8 cellular contexts compared by ENCODE assay signal in the genomic region with DNA sequence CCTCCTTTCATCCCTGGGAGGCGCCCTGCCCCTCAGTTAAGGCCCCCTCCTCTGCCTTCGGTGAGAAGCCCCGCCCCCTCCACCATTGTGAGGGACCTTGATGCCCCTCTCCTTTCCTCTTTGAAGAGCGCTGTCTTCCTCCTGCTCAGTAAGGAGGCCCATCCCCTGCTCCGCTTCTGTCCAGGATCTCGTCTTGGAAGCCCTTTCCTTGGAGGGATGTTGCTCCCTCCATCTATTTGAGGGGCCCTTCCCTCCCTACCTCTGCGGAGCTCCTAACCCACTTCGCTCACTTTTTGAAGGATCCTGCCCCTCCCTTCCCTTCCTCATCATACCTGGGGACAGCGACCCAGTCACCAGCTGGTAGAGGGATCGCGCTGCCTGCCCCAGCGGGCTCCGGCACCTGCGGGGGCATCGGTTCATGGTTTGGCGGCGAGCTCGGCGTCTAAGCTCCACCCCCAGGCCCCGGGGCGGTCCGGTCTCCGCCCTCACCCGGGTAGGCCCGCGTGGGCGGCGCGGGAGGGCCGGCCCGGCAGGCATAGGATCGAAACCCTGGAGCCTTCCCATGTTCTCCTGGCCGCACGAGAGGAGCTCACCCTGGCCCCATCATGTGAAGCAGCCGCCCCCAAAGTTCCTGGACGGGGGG. TPM values are rescaled to one million over a fixed set of nuclear protein-coding genes. Genes with fewer than 3 reads are reported as not detected.
DNase-seq lines count a peak whose midpoint lies in the region; ATAC-seq and TF ChIP-seq lines count a peak whose summit lies in the region.

No MANE protein-coding gene starts in this region.

- TF ChIP-seq POLR2A in gastrocnemius medialis (IDR thresholded peaks at IDR 0.05), result no peak

- ATAC-seq in GM21390 (IDR thresholded peaks at IDR 0.05; ENCODE audit: unreplicated experiment) (peak; percentile 38), right cardiac atrium (peak; percentile 34 to 53), gastrocnemius medialis (no peak), HG03442 (IDR thresholded peaks at IDR 0.05; ENCODE audit: unreplicated experiment) (no peak)
- peak; percentile 17 for ATAC-seq in activated naive CD8-positive, alpha-beta T cell treated with anti-CD3 and anti-CD28 coated beads, Interleukin-2, amount 50 U/mL, for 24 hours

- DNase-seq in RPMI8226 (peak; percentile 69), right cardiac atrium (peak; percentile 51 to 78 (median 77)), gastrocnemius medialis (no peak), NOMO-1 treated with dmso at 0.1 percent for 144 hours (lab: John Stamatoyannopoulos, UW; ENCODE audit: unreplicated experiment) (no peak), SKM-1 (lab: John Stamatoyannopoulos, UW; ENCODE audit: unreplicated experiment) (no peak)
- peak; percentile 70 for DNase-seq in activated naive CD8-positive, alpha-beta T cell treated with anti-CD3 and anti-CD28 coated beads, Interleukin-2, amount 50 U/mL, for 24 hours

- H3K4me3 Mint-ChIP-seq in activated naive CD8-positive, alpha-beta T cell treated with anti-CD3 and anti-CD28 coated beads, Interleukin-2, amount 50 U/mL, for 24 hours, result peak overlapping the region; percentile 67

- H3K9me3 ChIP-seq in right cardiac atrium (ENCODE audit: control insufficient read depth, low read length) (no peaks in the 10 kb centered on the region), gastrocnemius medialis (no peaks in the 10 kb centered on the region)

- H3K4me1 ChIP-seq in right cardiac atrium (ENCODE audit: control insufficient read depth, insufficient read depth, low read length), result no peaks in the 10 kb centered on the region
- H3K4me1 ChIP-seq in gastrocnemius medialis, result peaks cover 18 to 39% of the 10 kb centered on the region in 2 donors

- 11% methylated on average over 36 of the region's 36 CpGs for WGBS in right cardiac atrium

- no peak overlapping the region for H3K27ac Mint-ChIP-seq in activated naive CD8-positive, alpha-beta T cell treated with anti-CD3 and anti-CD28 coated beads, Interleukin-2, amount 50 U/mL, for 24 hours

- H3K9me3 Mint-ChIP-seq in activated naive CD8-positive, alpha-beta T cell treated with anti-CD3 and anti-CD28 coated beads, Interleukin-2, amount 50 U/mL, for 24 hours, result no peaks in the 10 kb centered on the region

- peak overlapping the region; percentile 39 for H3K4me3 ChIP-seq in right cardiac atrium (ENCODE audit: low read length)
- peak overlapping the region in 3 of 4 donors; percentile 22 to 35 (median 27) for H3K4me3 ChIP-seq in gastrocnemius medialis

- peak overlapping the region; percentile 26 for H3K27ac ChIP-seq in right cardiac atrium (ENCODE audit: low read length)
- no peak overlapping the region for H3K27ac ChIP-seq in gastrocnemius medialis

- H3K4me1 Mint-ChIP-seq in activated naive CD8-positive, alpha-beta T cell treated with anti-CD3 and anti-CD28 coated beads, Interleukin-2, amount 50 U/mL, for 24 hours, result peaks cover 63% of the 10 kb centered on the region

- no peaks in the 10 kb centered on the region for H3K36me3 Mint-ChIP-seq in activated naive CD8-positive, alpha-beta T cell treated with anti-CD3 and anti-CD28 coated beads, Interleukin-2, amount 50 U/mL, for 24 hours (ENCODE audit: low read depth)

- TF ChIP-seq CTCF in gastrocnemius medialis (IDR thresholded peaks at IDR 0.05 in 4 of 5, conservative IDR thresholded peaks at IDR 0.05 in 1 of 5), result no peak

- no peaks in the 10 kb centered on the region for H3K27me3 ChIP-seq in right cardiac atrium (ENCODE audit: control insufficient read depth, insufficient read depth)
- no peaks in the 10 kb centered on the region for H3K27me3 ChIP-seq in gastrocnemius medialis

- H3K36me3 ChIP-seq in gastrocnemius medialis, result no peaks in the 10 kb centered on the region

- peaks cover 9% of the 10 kb centered on the region for H3K27me3 Mint-ChIP-seq in activated naive CD8-positive, alpha-beta T cell treated with anti-CD3 and anti-CD28 coated beads, Interleukin-2, amount 50 U/mL, for 24 hours

- in situ Hi-C loops in gastrocnemius medialis (cut with MboI; ENCODE audit: low sequenced_read_pairs in 4 of 4), result loop anchor here in 2 of 4 donors (5.0 to 10.0 kb wide), 3 partner anchors 173 to 235 kb away; no protein-coding TSS in a partner anchor

- intact Hi-C loops in right cardiac atrium (cut with DNase I), result loop anchor here (2.0 to 5.0 kb wide), 5 partner anchors 48 to 173 kb away; no protein-coding TSS in a partner anchor
- intact Hi-C loops in gastrocnemius medialis (cut with DNase I; ENCODE audit: low total_unique reads), result loop anchor here (1.0 to 2.0 kb wide), 3 partner anchors 49 to 234 kb away; no protein-coding TSS in a partner anchor

RNA-seq across cellular contexts. Expression of a gene that starts 4.1 kb away (rescaled TPM):
- total RNA-seq in right cardiac atrium (100 to 1,000 TPM; 368 to 977 (median 629) TPM), gastrocnemius medialis (1 to 10 TPM in 1 of 4 donors, under 1 TPM in 2, not detected in 1; 0.33 to 2.4 (median 0.39) TPM)
- 729 TPM for polyA plus RNA-seq in right cardiac atrium

RNA-seq across cellular contexts. Expression of a gene that starts 21.3 kb away (rescaled TPM):
- total RNA-seq in right cardiac atrium (10 to 100 TPM; 67.8 to 96.4 (median 85.4) TPM), gastrocnemius medialis (10 to 100 TPM; 25.8 to 85.5 (median 48.3) TPM)
- polyA plus RNA-seq in right cardiac atrium, result 41.1 TPM

RNA-seq across cellular contexts. Expression of a gene that starts 56.3 kb away (rescaled TPM):
- total RNA-seq in right cardiac atrium (10 to 100 TPM in 1 of 4 donors, 1 to 10 TPM in 3; 5.0 to 10.7 (median 7.4) TPM), gastrocnemius medialis (10 to 100 TPM; 12.9 to 37.0 (median 16.0) TPM)
- 5.8 TPM for polyA plus RNA-seq in right cardiac atrium

Comparison
In these comparisons a context has a peak if more than half of its experiments do, and no peak if none do; other contexts are left out.
1. ATAC-seq: peak in GM21390 (single experiment), activated naive CD8-positive, alpha-beta T cell treated with anti-CD3 and anti-CD28 coated beads, Interleukin-2, amount 50 U/mL, for 24 hours (single experiment) and right cardiac atrium (2 of 2); none in gastrocnemius medialis (0 of 2) and HG03442 (single experiment).
2. DNase-seq: peak in RPMI8226 (single experiment), activated naive CD8-positive, alpha-beta T cell treated with anti-CD3 and anti-CD28 coated beads, Interleukin-2, amount 50 U/mL, for 24 hours (single experiment) and right cardiac atrium (3 of 3); none in gastrocnemius medialis (0 of 2), NOMO-1 treated with dmso at 0.1 percent for 144 hours (single experiment) and SKM-1 (single experiment).
3. RNA of a gene that starts 4.1 kb away (total RNA-seq): 368 to 977 TPM in right cardiac atrium; 0.33 to 2.4 TPM in gastrocnemius medialis; every median in the first group is over 100 times any median in the second.